In the genomic region with DNA sequence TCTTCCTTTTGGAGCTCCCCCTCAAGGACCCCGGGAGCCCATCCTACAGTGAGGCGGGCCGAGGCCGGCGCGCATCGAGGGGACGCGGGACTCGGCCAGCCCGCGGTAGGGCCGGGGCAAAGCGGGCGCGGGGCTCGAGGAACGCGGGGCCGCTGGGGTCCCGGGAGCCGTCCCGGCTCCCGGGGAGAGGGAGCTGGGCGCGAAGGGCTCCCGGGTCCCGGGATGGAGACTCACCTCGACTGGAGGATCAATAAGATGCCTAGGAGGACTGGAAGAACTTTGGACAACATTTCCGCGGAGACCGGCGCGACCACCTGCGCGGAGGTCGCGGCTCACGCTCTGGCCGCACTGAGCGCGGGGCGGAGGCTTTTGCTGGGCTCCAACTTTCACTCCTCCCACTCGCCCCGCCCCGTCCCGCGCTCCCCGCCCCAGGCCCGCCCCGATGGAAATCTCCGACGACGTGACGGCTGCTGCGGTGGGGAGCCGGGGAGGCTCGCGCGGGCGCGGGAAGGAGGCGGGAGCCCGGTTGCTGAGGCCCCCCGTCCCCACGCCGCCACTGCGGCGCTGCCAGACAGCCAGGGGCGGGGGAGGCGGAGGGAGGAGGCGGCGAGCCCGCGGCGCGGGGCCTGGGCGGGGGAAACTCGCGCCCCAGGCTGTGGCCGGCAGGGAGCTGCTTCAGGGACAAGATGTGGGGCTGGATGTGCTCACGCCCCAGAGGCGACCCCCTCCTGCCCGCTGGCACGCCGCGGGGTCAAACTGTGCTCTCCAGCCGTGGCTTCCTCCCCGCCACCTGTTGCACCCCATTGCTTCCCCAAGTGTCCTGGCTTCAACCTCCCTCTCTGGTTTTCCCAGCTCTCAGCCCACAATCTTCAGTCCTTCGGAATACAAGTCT, we compare ENCODE assay signal across 8 cellular contexts. TPM values are rescaled to one million over a fixed set of nuclear protein-coding genes. Genes with fewer than 3 reads are reported as not detected.
DNase-seq lines count a peak whose midpoint lies in the region; ATAC-seq and TF ChIP-seq lines count a peak whose summit lies in the region.

A gene with protein sequence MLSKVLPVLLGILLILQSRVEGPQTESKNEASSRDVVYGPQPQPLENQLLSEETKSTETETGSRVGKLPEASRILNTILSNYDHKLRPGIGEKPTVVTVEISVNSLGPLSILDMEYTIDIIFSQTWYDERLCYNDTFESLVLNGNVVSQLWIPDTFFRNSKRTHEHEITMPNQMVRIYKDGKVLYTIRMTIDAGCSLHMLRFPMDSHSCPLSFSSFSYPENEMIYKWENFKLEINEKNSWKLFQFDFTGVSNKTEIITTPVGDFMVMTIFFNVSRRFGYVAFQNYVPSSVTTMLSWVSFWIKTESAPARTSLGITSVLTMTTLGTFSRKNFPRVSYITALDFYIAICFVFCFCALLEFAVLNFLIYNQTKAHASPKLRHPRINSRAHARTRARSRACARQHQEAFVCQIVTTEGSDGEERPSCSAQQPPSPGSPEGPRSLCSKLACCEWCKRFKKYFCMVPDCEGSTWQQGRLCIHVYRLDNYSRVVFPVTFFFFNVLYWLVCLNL (minus strand): TSS at position 341 of the 892 bp plus-strand sequence. CDS start 51 bp downstream, at position 290.

- DNase-seq in AG04449 (ENCODE audit: low read depth, low spot score) = no peak
- no peak for DNase-seq in IMR-90
- peak; percentile 35 for DNase-seq in choroid plexus epithelial cell (ENCODE audit: low read depth)
- DNase-seq in left lung = peak; percentile 45 to 68
- DNase-seq in type B pancreatic cell (ENCODE audit: extremely low spot score, unreplicated experiment) = peak; percentile 71
- DNase-seq in activated T-cell treated with anti-CD3 and anti-CD28 coated beads for 4 hours = no peak
- DNase-seq in GM10248 (ENCODE audit: extremely low spot score) = no peak

- CTCF ChIA-PET in AG04449 (lab: Yijun Ruan, JAX) (interaction anchor here (1.0 kb wide), 1 partner anchor 667 kb away, joined by 3 read pairs; no protein-coding TSS in a partner anchor), IMR-90 (lab: Yijun Ruan, JAX) (no interaction called here), GM10248 (lab: Yijun Ruan, JAX) (no interaction called here)

- dilution Hi-C loops in IMR-90 (cut with HindIII; ENCODE audit: low sequenced_read_pairs, unreplicated experiment) = no loop called here

- no peak within 1 kb of the TSS for H2AK5ac ChIP-seq in IMR-90 (ENCODE audit: low read depth, low read length)

- no peak within 1 kb of the TSS for H3K9ac ChIP-seq in IMR-90 (ENCODE audit: low read depth, low read length)

- WGBS in IMR-90 (ENCODE audit: extremely low coverage in 2 of 2, insufficient read length in 1 of 2), 2 experiments = 34% methylated on average over 25 of the region's 90 CpGs; no CpG with 5 or more reads in 1 of the 2 experiments

- H3K27ac ChIP-seq in IMR-90 (ENCODE audit: insufficient read depth, low read length) (no peak within 1 kb of the TSS), left lung (peak within 1 kb of the TSS; percentile 37 to 53)

- H3K27me3 ChIP-seq in IMR-90 (ENCODE audit: control insufficient read depth, insufficient read depth, low read length) (no peaks in the 10 kb centered on the region; the same call in 1 of the 2 replicates), left lung (peaks cover 0 to 26% of the 10 kb centered on the region in 2 donors)

- H3K4me1 Mint-ChIP-seq in type B pancreatic cell (ENCODE audit: unreplicated experiment) = no peaks in the 10 kb centered on the region

- BruUV-seq in IMR-90 (replicated peaks; lab: Mats Ljungman, UMichigan) = no TSS peak

- H4K5ac ChIP-seq in IMR-90 (ENCODE audit: low read depth, low read length) = no peak within 1 kb of the TSS

- no peaks in the 10 kb centered on the region for H3K36me3 ChIP-seq in IMR-90 (ENCODE audit: control insufficient read depth, insufficient read depth, low read length)
- no peaks in the 10 kb centered on the region for H3K36me3 ChIP-seq in left lung

- TF ChIP-seq POLR2A in IMR-90 (IDR thresholded peaks at IDR 0.05; ENCODE audit: low read depth, low read length) = no peak

- no peaks in the 10 kb centered on the region for H3K9me3 Mint-ChIP-seq in type B pancreatic cell

- H2BK15ac ChIP-seq in IMR-90 (ENCODE audit: low read depth, low read length) = no peak within 1 kb of the TSS

- intact Hi-C loops in IMR-90 (cut with micrococcal nuclease) = no loop called here
- intact Hi-C loops in left lung (cut with DNase I) = no loop called here

- H3K14ac ChIP-seq in IMR-90 (replicated peaks; ENCODE audit: low read depth, low read length) = no peak within 1 kb of the TSS

- no peaks in the 10 kb centered on the region for H4K20me1 ChIP-seq in IMR-90 (ENCODE audit: insufficient read depth, low read length)

- no peak within 1 kb of the TSS for H2AFZ ChIP-seq in IMR-90 (replicated peaks; ENCODE audit: low read length, poor library complexity)

- H2BK20ac ChIP-seq in IMR-90 (ENCODE audit: low read depth, low read length) = no peak within 1 kb of the TSS

- TF ChIP-seq CTCF in AG04449 (IDR thresholded peaks at IDR 0.05; ENCODE audit: insufficient read depth, low read length, missing control alignments) = no peak
- no peak for TF ChIP-seq CTCF in IMR-90 (conservative IDR thresholded peaks at IDR 0.05; ENCODE audit: low read depth, low read length)
- no peak for TF ChIP-seq CTCF in choroid plexus epithelial cell (conservative IDR thresholded peaks at IDR 0.05; ENCODE audit: low read depth, low read length)
- no peak for TF ChIP-seq CTCF in left lung (IDR thresholded peaks at IDR 0.05)
- TF ChIP-seq CTCF in type B pancreatic cell (conservative IDR thresholded peaks at IDR 0.05) = no peak
- TF ChIP-seq CTCF in GM10248 (IDR thresholded peaks at IDR 0.05; ENCODE audit: control extremely low read depth, extremely low read depth, low read depth, missing control alignments) = no peak

- H3K79me1 ChIP-seq in IMR-90 (ENCODE audit: low read depth in 1 of 2, low read length in 2 of 2) = no peaks in the 10 kb centered on the region

- H3K4me3 Mint-ChIP-seq in type B pancreatic cell = peak within 1 kb of the TSS; percentile 79

- H3K4ac ChIP-seq in IMR-90 (ENCODE audit: low read depth, low read length) = no peak within 1 kb of the TSS

- peaks cover 9% of the 10 kb centered on the region; the same call in 1 of the 2 replicates for H3K9me3 ChIP-seq in IMR-90 (ENCODE audit: control insufficient read depth, insufficient read depth, low read length)
- H3K9me3 ChIP-seq in left lung = no peaks in the 10 kb centered on the region

- POLR2A ChIA-PET in AG04449 (lab: Yijun Ruan, JAX) (interaction anchor here (2.0 to 2.6 kb wide), 3 partner anchors 8 to 103 kb away, joined by 7 to 18 read pairs (median 8); no protein-coding TSS in a partner anchor), IMR-90 (lab: Charles Lee; ENCODE audit: unreplicated experiment) (no interaction called here), GM10248 (lab: Yijun Ruan, JAX) (no interaction called here)

- no peak within 1 kb of the TSS for H2BK5ac ChIP-seq in IMR-90 (ENCODE audit: low read depth, low read length, poor library complexity, severe bottlenecking)

- TF ChIP-seq RAD21 in IMR-90 (IDR thresholded peaks at IDR 0.05; ENCODE audit: low read length) = no peak

- ATAC-seq in IMR-90 (ENCODE audit: low read depth) (no peak), left lung (peak; percentile 77), HG02885 (IDR thresholded peaks at IDR 0.05; ENCODE audit: poor library complexity, unreplicated experiment) (no peak)

- no peak within 1 kb of the TSS for H3K18ac ChIP-seq in IMR-90 (ENCODE audit: low read depth, low read length)

- H3K4me1 ChIP-seq in IMR-90 (ENCODE audit: control insufficient read depth, insufficient read depth, low read length) (no peaks in the 10 kb centered on the region), left lung (peaks cover 0 to 6% of the 10 kb centered on the region in 2 donors)

- no peak within 1 kb of the TSS for H3K23ac ChIP-seq in IMR-90 (ENCODE audit: low read depth, low read length)

- no peak within 1 kb of the TSS for H2BK120ac ChIP-seq in IMR-90 (ENCODE audit: low read depth, low read length)

- H3K36me3 Mint-ChIP-seq in type B pancreatic cell = no peaks in the 10 kb centered on the region

- no peak within 1 kb of the TSS for H4K8ac ChIP-seq in IMR-90 (ENCODE audit: low read depth in 2 of 2, low read length in 2 of 2)

- no peak within 1 kb of the TSS for H3K27ac Mint-ChIP-seq in type B pancreatic cell

- in situ Hi-C loops in IMR-90 (cut with MboI; ENCODE audit: low sequenced_read_pairs) = no loop called here

- H3K27me3 Mint-ChIP-seq in type B pancreatic cell = peaks cover 33% of the 10 kb centered on the region

- H3K4me3 ChIP-seq in AG04449 (ENCODE audit: low read depth, low read length) = peak within 1 kb of the TSS; percentile 65
- peak within 1 kb of the TSS; percentile 36 for H3K4me3 ChIP-seq in IMR-90 (ENCODE audit: insufficient read depth, low read depth, low read length)
- peak within 1 kb of the TSS; percentile 63 for H3K4me3 ChIP-seq in choroid plexus epithelial cell (ENCODE audit: low read depth, low read length)
- H3K4me3 ChIP-seq in left lung = peak within 1 kb of the TSS; percentile 40 to 47

- H3K9me1 ChIP-seq in IMR-90 (ENCODE audit: insufficient read depth, low read length) = no peaks in the 10 kb centered on the region

- no peak within 1 kb of the TSS for H2AK9ac ChIP-seq in IMR-90 (replicated peaks; ENCODE audit: low read depth, low read length, poor library complexity)

- no peak within 1 kb of the TSS for H4K91ac ChIP-seq in IMR-90 (ENCODE audit: insufficient read depth, low read depth, low read length)

- peak within 1 kb of the TSS; percentile 41 for H3K4me2 ChIP-seq in IMR-90 (ENCODE audit: low read depth, low read length)

- no peak within 1 kb of the TSS for H3K56ac ChIP-seq in IMR-90 (ENCODE audit: extremely low read depth, insufficient read depth, low read length)

TF ChIP-seq in IMR-90, 13 proteins besides CTCF, POLR2A, EP300 and RAD21 (continues in another document):
- TF ChIP-seq RFX5 (IDR thresholded peaks at IDR 0.05; ENCODE audit: low read depth, low read length) (no peak), MXI1 (IDR thresholded peaks at IDR 0.05; ENCODE audit: borderline replicate concordance, low read depth, low read length) (no peak), BHLHE40 (IDR thresholded peaks at IDR 0.05; ENCODE audit: low read depth, low read length) (no peak)
- TF ChIP-seq, protein P1, sequence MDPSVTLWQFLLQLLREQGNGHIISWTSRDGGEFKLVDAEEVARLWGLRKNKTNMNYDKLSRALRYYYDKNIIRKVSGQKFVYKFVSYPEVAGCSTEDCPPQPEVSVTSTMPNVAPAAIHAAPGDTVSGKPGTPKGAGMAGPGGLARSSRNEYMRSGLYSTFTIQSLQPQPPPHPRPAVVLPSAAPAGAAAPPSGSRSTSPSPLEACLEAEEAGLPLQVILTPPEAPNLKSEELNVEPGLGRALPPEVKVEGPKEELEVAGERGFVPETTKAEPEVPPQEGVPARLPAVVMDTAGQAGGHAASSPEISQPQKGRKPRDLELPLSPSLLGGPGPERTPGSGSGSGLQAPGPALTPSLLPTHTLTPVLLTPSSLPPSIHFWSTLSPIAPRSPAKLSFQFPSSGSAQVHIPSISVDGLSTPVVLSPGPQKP (IDR thresholded peaks at IDR 0.05; ENCODE audit: borderline replicate concordance, low read depth, low read length) = no peak

RNA-seq across cellular contexts. Expression of the gene that starts here (rescaled TPM):
- total RNA-seq in IMR-90 (2012; rRNA removed) (1.3 and 1.9 TPM in 2 replicates), left lung (10 to 100 TPM; 20.0 to 21.2 TPM), type B pancreatic cell (ENCODE audit: low replicate concordance) (5.5 and 9.9 TPM in 2 replicates)
- 1.2 and 1.6 TPM in 2 replicates for polyA plus RNA-seq in IMR-90 (2012; rRNA removed)
- polyA plus RNA-seq in IMR-90 (2012; cell fraction: cytosol; rRNA removed) = 0.14 and 0.16 TPM in 2 replicates
- 7.1 and 21.3 TPM in 2 replicates for polyA plus RNA-seq in IMR-90 (2012; cell fraction: nucleus; rRNA removed; ENCODE audit: low replicate concordance)

Comparison
In these comparisons a context has a peak if more than half of its experiments do, and no peak if none do; other contexts are left out.
1. DNase-seq: peak in choroid plexus epithelial cell (single experiment), left lung (2 of 2) and type B pancreatic cell (single experiment); none in AG04449 (single experiment), IMR-90 (single experiment), activated T-cell treated with anti-CD3 and anti-CD28 coated beads for 4 hours (single experiment) and GM10248 (single experiment).
2. Peak in every context shown above with its lines, with median percentiles within 50 percentile points of each other: H3K4me3 ChIP-seq.